In the genomic region with DNA sequence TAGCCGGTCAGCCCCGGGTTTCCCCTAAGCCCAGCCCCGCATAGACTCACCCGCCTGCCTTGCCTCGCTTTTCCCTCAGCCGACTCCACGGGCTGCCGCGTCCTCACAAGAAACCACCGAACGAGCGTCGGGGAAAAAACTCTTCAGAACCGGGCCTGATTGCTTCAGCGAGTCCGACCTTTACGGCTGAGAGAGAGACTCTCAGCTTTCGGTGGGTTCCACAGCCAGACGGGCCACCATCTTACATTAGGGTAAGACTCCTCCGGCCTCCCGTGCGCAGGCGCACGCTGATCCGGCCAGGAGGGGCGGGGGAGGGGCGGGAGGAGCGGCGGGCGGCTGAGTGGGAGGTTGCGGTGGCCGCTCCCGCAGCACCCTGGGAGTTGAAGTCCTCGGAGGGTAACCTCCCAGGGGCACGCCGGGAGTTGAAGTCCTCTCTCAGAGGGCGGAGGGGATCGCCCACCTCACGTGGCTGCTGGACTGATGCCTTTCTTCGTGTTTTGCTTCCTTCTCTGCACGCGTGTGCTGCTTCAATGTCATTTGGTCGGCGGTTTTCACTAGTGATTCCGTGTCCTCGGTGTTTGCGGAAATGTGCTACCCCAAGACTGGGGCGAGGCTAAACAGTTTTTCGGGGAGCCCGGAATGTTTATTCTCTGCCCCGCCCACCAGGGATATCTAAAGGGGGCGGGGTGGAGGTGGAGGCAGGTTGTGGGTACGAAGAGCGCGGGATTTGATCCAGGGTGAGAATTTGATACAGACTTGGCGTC, we compare ENCODE assay signal across 1 cellular context.
TF ChIP-seq lines count a peak whose summit lies in the region.

A gene with protein sequence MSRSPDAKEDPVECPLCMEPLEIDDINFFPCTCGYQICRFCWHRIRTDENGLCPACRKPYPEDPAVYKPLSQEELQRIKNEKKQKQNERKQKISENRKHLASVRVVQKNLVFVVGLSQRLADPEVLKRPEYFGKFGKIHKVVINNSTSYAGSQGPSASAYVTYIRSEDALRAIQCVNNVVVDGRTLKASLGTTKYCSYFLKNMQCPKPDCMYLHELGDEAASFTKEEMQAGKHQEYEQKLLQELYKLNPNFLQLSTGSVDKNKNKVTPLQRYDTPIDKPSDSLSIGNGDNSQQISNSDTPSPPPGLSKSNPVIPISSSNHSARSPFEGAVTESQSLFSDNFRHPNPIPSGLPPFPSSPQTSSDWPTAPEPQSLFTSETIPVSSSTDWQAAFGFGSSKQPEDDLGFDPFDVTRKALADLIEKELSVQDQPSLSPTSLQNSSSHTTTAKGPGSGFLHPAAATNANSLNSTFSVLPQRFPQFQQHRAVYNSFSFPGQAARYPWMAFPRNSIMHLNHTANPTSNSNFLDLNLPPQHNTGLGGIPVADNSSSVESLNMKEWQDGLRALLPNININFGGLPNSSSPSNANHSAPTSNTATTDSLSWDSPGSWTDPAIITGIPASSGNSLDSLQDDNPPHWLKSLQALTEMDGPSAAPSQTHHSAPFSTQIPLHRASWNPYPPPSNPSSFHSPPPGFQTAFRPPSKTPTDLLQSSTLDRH (minus strand): TSS at position 264 of the 764 bp plus-strand sequence. CDS start 71,771 bp downstream, outside the sequence.

TF ChIP-seq in K562, 482 proteins besides CTCF, POLR2A, EP300 and RAD21 (continued from another document and continues in another):
- TF ChIP-seq SAFB2 (IDR thresholded peaks at IDR 0.05; ENCODE audit: borderline replicate concordance, low read depth, low read length, severe bottlenecking) (no peak), ARID3A (IDR thresholded peaks at IDR 0.05; ENCODE audit: borderline replicate concordance, low read depth, low read length) (peak; percentile 30; the same call in 1 of the 2 replicates), TBL1XR1 (IDR thresholded peaks at IDR 0.05; ENCODE audit: low read length in 2 of 2) (no peak; a peak in 1 of 4 replicates), PRPF4 (IDR thresholded peaks at IDR 0.05; ENCODE audit: insufficient read depth, low read depth, low read length, poor library complexity, severe bottlenecking) (no peak), NELFE (IDR thresholded peaks at IDR 0.05; ENCODE audit: insufficient read depth, insufficient read length) (no peak), ZBTB11 (CRISPR knock-in tag; IDR thresholded peaks at IDR 0.05) (peak in 2 of 3 experiments; percentile 31 to 67; a peak in 2 of 6 replicates), SFPQ (IDR thresholded peaks at IDR 0.05; ENCODE audit: low read depth, low read length) (no peak), GATA2 (CRISPR knock-in tag; IDR thresholded peaks at IDR 0.05) (no peak), ZNF133 (CRISPR knock-in tag; IDR thresholded peaks at IDR 0.05) (peak; percentile 64; the same call in 1 of the 2 replicates), ZNF274 (IDR thresholded peaks at IDR 0.05; ENCODE audit: borderline replicate concordance, low read depth, low read length) (no peak), POLR2AphosphoS2 (IDR thresholded peaks at IDR 0.05; ENCODE audit: low read length) (peak; percentile 76; the same call in 1 of the 2 replicates), ZNF717 (CRISPR knock-in tag; IDR thresholded peaks at IDR 0.05) (no peak), ZNF174 (CRISPR knock-in tag; IDR thresholded peaks at IDR 0.05) (no peak), PTRF (tag; IDR thresholded peaks at IDR 0.05) (no peak), ELF2 (CRISPR knock-in tag; IDR thresholded peaks at IDR 0.05) (0 out of 2 replicates have a peak, but pooled peaks have one; percentile 14), MTA2 (IDR thresholded peaks at IDR 0.05; ENCODE audit: low read depth) (peak; percentile 53), ETV1 (tag; conservative IDR thresholded peaks at IDR 0.05; ENCODE audit: low read depth) (peak; percentile 48), NR2C2 (CRISPR knock-in tag; IDR thresholded peaks at IDR 0.05) (peak; percentile 85), NR2C2 (tag; IDR thresholded peaks at IDR 0.05) (peak; percentile 97), ESRRB (CRISPR knock-in tag; IDR thresholded peaks at IDR 0.05; ENCODE audit: borderline replicate concordance) (no peak), TBP (optimal IDR thresholded peaks at IDR 0.05; ENCODE audit: low read depth, low read length) (peak; percentile 87), SMAD3 (CRISPR knock-in tag; conservative IDR thresholded peaks at IDR 0.05) (peak; percentile 55; the same call in 1 of the 2 replicates), ETS1 (conservative IDR thresholded peaks at IDR 0.05; ENCODE audit: control insufficient read depth, low read depth, low read length) (peak; percentile 96), TEAD4 (IDR thresholded peaks at IDR 0.05; ENCODE audit: low read length) (peak; percentile 44), TEAD4 (CRISPR knock-in tag; IDR thresholded peaks at IDR 0.05; ENCODE audit: borderline replicate concordance) (no peak), NONO (IDR thresholded peaks at IDR 0.05; ENCODE audit: low read depth in 2 of 2, low read length in 1 of 2) (no peak), ZNF146 (CRISPR knock-in tag; IDR thresholded peaks at IDR 0.05; ENCODE audit: unreplicated experiment) (peak; percentile 23), PHB2 (IDR thresholded peaks at IDR 0.05; ENCODE audit: low read depth) (no peak), MNT (conservative IDR thresholded peaks at IDR 0.05) (peak; percentile 99 to 100), YY1 (IDR thresholded peaks at IDR 0.05; ENCODE audit: borderline replicate concordance in 1 of 3, control insufficient read depth in 1 of 3, extremely low read depth in 1 of 3, insufficient read depth in 3 of 3, insufficient read length in 1 of 3, insufficient replicate concordance in 2 of 3, low read depth in 1 of 3, low read length in 2 of 3) (peak; percentile 55 to 97 (median 93))
- TF ChIP-seq, protein P1, sequence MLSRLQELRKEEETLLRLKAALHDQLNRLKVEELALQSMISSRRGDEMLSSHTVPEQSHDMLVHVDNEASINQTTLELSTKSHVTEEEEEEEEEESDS (CRISPR knock-in tag; IDR thresholded peaks at IDR 0.05): no peak
- TF ChIP-seq, protein P2, sequence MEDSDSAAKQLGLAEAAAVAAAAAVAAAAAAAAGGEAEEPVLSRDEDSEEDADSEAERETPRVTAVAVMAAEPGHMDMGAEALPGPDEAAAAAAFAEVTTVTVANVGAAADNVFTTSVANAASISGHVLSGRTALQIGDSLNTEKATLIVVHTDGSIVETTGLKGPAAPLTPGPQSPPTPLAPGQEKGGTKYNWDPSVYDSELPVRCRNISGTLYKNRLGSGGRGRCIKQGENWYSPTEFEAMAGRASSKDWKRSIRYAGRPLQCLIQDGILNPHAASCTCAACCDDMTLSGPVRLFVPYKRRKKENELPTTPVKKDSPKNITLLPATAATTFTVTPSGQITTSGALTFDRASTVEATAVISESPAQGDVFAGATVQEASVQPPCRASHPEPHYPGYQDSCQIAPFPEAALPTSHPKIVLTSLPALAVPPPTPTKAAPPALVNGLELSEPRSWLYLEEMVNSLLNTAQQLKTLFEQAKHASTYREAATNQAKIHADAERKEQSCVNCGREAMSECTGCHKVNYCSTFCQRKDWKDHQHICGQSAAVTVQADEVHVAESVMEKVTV (CRISPR knock-in tag; IDR thresholded peaks at IDR 0.05): 0 out of 2 replicates have a peak, but pooled peaks have one; percentile 12
- TF ChIP-seq, protein P3, sequence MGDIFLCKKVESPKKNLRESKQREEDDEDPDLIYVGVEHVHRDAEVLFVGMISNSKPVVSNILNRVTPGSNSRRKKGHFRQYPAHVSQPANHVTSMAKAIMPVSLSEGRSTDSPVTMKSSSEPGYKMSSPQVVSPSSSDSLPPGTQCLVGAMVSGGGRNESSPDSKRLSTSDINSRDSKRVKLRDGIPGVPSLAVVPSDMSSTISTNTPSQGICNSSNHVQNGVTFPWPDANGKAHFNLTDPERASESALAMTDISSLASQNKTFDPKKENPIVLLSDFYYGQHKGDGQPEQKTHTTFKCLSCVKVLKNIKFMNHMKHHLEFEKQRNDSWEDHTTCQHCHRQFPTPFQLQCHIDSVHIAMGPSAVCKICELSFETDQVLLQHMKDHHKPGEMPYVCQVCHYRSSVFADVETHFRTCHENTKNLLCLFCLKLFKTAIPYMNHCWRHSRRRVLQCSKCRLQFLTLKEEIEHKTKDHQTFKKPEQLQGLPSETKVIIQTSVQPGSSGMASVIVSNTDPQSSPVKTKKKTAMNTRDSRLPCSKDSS (IDR thresholded peaks at IDR 0.05; ENCODE audit: low read depth, partially characterized antibody): no peak
- TF ChIP-seq, protein P4, sequence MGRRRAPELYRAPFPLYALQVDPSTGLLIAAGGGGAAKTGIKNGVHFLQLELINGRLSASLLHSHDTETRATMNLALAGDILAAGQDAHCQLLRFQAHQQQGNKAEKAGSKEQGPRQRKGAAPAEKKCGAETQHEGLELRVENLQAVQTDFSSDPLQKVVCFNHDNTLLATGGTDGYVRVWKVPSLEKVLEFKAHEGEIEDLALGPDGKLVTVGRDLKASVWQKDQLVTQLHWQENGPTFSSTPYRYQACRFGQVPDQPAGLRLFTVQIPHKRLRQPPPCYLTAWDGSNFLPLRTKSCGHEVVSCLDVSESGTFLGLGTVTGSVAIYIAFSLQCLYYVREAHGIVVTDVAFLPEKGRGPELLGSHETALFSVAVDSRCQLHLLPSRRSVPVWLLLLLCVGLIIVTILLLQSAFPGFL (CRISPR knock-in tag; IDR thresholded peaks at IDR 0.05): 0 out of 2 replicates have a peak, but pooled peaks have one; percentile 41
- TF ChIP-seq, protein P5, sequence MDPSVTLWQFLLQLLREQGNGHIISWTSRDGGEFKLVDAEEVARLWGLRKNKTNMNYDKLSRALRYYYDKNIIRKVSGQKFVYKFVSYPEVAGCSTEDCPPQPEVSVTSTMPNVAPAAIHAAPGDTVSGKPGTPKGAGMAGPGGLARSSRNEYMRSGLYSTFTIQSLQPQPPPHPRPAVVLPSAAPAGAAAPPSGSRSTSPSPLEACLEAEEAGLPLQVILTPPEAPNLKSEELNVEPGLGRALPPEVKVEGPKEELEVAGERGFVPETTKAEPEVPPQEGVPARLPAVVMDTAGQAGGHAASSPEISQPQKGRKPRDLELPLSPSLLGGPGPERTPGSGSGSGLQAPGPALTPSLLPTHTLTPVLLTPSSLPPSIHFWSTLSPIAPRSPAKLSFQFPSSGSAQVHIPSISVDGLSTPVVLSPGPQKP (CRISPR knock-in tag; IDR thresholded peaks at IDR 0.05): no peak
